Comparison of ENCODE assay signal across 2 cellular contexts in the genomic region with DNA sequence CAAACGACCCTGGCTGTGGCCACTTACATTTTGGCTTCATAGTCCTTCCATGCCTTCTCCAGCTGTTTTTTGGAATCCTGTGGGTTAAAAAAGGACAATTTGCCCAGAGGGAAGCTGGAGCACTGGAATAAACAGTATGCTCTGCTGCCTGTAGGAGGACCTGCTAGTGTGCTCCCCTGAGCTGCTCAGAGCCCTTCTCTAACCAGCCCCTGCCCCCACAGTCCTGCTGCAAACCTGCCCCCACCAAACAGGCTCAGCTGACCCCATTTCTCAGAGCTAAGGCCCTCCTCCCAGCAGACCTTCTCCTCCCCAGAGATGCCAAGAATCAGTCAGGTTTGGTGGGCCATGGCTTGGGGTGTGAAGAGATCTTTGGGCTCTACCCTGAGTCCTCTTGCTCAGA.
TF ChIP-seq lines count a peak whose summit lies in the region.

No MANE protein-coding gene starts in this region.

TF ChIP-seq in SK-N-SH treated with all-trans-retinoic acid at 6 μM for 48 hours, 23 proteins besides CTCF, POLR2A, EP300 and RAD21:
- TF ChIP-seq, protein P1, sequence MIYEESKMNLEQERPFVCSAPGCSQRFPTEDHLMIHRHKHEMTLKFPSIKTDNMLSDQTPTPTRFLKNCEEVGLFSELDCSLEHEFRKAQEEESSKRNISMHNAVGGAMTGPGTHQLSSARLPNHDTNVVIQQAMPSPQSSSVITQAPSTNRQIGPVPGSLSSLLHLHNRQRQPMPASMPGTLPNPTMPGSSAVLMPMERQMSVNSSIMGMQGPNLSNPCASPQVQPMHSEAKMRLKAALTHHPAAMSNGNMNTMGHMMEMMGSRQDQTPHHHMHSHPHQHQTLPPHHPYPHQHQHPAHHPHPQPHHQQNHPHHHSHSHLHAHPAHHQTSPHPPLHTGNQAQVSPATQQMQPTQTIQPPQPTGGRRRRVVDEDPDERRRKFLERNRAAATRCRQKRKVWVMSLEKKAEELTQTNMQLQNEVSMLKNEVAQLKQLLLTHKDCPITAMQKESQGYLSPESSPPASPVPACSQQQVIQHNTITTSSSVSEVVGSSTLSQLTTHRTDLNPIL (CRISPR knock-in tag; IDR thresholded peaks at IDR 0.05; ENCODE audit: low read depth): no peak
- no peak for TF ChIP-seq ISL1 (CRISPR knock-in tag; IDR thresholded peaks at IDR 0.05)
- TF ChIP-seq GLIS3 (CRISPR knock-in tag; IDR thresholded peaks at IDR 0.05): no peak
- TF ChIP-seq SNAI2 (CRISPR knock-in tag; IDR thresholded peaks at IDR 0.05): no peak
- TF ChIP-seq, protein P2, sequence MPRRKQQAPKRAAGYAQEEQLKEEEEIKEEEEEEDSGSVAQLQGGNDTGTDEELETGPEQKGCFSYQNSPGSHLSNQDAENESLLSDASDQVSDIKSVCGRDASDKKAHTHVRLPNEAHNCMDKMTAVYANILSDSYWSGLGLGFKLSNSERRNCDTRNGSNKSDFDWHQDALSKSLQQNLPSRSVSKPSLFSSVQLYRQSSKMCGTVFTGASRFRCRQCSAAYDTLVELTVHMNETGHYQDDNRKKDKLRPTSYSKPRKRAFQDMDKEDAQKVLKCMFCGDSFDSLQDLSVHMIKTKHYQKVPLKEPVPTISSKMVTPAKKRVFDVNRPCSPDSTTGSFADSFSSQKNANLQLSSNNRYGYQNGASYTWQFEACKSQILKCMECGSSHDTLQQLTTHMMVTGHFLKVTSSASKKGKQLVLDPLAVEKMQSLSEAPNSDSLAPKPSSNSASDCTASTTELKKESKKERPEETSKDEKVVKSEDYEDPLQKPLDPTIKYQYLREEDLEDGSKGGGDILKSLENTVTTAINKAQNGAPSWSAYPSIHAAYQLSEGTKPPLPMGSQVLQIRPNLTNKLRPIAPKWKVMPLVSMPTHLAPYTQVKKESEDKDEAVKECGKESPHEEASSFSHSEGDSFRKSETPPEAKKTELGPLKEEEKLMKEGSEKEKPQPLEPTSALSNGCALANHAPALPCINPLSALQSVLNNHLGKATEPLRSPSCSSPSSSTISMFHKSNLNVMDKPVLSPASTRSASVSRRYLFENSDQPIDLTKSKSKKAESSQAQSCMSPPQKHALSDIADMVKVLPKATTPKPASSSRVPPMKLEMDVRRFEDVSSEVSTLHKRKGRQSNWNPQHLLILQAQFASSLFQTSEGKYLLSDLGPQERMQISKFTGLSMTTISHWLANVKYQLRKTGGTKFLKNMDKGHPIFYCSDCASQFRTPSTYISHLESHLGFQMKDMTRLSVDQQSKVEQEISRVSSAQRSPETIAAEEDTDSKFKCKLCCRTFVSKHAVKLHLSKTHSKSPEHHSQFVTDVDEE (CRISPR knock-in tag; IDR thresholded peaks at IDR 0.05): no peak
- TF ChIP-seq BACH2 (CRISPR knock-in tag; IDR thresholded peaks at IDR 0.05; ENCODE audit: borderline replicate concordance): no peak
- no peak for TF ChIP-seq TOX (CRISPR knock-in tag; IDR thresholded peaks at IDR 0.05; ENCODE audit: borderline replicate concordance)
- TF ChIP-seq, protein P3, sequence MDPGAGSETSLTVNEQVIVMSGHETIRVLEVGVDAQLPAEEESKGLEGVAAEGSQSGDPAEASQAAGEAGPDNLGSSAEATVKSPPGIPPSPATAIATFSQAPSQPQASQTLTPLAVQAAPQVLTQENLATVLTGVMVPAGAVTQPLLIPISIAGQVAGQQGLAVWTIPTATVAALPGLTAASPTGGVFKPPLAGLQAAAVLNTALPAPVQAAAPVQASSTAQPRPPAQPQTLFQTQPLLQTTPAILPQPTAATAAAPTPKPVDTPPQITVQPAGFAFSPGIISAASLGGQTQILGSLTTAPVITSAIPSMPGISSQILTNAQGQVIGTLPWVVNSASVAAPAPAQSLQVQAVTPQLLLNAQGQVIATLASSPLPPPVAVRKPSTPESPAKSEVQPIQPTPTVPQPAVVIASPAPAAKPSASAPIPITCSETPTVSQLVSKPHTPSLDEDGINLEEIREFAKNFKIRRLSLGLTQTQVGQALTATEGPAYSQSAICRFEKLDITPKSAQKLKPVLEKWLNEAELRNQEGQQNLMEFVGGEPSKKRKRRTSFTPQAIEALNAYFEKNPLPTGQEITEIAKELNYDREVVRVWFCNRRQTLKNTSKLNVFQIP (CRISPR knock-in tag; IDR thresholded peaks at IDR 0.05; ENCODE audit: borderline replicate concordance, low read depth): no peak
- TF ChIP-seq, protein P4, sequence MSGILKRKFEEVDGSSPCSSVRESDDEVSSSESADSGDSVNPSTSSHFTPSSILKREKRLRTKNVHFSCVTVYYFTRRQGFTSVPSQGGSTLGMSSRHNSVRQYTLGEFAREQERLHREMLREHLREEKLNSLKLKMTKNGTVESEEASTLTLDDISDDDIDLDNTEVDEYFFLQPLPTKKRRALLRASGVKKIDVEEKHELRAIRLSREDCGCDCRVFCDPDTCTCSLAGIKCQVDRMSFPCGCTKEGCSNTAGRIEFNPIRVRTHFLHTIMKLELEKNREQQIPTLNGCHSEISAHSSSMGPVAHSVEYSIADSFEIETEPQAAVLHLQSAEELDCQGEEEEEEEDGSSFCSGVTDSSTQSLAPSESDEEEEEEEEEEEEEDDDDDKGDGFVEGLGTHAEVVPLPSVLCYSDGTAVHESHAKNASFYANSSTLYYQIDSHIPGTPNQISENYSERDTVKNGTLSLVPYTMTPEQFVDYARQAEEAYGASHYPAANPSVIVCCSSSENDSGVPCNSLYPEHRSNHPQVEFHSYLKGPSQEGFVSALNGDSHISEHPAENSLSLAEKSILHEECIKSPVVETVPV (CRISPR knock-in tag; IDR thresholded peaks at IDR 0.05): no peak
- TF ChIP-seq RARB (CRISPR knock-in tag; IDR thresholded peaks at IDR 0.05): no peak
- TF ChIP-seq, protein P5, sequence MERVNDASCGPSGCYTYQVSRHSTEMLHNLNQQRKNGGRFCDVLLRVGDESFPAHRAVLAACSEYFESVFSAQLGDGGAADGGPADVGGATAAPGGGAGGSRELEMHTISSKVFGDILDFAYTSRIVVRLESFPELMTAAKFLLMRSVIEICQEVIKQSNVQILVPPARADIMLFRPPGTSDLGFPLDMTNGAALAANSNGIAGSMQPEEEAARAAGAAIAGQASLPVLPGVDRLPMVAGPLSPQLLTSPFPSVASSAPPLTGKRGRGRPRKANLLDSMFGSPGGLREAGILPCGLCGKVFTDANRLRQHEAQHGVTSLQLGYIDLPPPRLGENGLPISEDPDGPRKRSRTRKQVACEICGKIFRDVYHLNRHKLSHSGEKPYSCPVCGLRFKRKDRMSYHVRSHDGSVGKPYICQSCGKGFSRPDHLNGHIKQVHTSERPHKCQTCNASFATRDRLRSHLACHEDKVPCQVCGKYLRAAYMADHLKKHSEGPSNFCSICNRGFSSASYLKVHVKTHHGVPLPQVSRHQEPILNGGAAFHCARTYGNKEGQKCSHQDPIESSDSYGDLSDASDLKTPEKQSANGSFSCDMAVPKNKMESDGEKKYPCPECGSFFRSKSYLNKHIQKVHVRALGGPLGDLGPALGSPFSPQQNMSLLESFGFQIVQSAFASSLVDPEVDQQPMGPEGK (CRISPR knock-in tag; IDR thresholded peaks at IDR 0.05; ENCODE audit: borderline replicate concordance): no peak
- no peak for TF ChIP-seq ZNF8 (CRISPR knock-in tag; IDR thresholded peaks at IDR 0.05)
- TF ChIP-seq OSR1 (CRISPR knock-in tag; IDR thresholded peaks at IDR 0.05): no peak
- TF ChIP-seq ZFP30 (CRISPR knock-in tag; IDR thresholded peaks at IDR 0.05): no peak
- TF ChIP-seq ZC3H10 (CRISPR knock-in tag; IDR thresholded peaks at IDR 0.05): no peak
- no peak for TF ChIP-seq CSDC2 (CRISPR knock-in tag; IDR thresholded peaks at IDR 0.05)

TF ChIP-seq in SK-N-SH, 30 proteins besides CTCF, POLR2A, EP300 and RAD21 (continued from another document):
- TF ChIP-seq, protein P6, sequence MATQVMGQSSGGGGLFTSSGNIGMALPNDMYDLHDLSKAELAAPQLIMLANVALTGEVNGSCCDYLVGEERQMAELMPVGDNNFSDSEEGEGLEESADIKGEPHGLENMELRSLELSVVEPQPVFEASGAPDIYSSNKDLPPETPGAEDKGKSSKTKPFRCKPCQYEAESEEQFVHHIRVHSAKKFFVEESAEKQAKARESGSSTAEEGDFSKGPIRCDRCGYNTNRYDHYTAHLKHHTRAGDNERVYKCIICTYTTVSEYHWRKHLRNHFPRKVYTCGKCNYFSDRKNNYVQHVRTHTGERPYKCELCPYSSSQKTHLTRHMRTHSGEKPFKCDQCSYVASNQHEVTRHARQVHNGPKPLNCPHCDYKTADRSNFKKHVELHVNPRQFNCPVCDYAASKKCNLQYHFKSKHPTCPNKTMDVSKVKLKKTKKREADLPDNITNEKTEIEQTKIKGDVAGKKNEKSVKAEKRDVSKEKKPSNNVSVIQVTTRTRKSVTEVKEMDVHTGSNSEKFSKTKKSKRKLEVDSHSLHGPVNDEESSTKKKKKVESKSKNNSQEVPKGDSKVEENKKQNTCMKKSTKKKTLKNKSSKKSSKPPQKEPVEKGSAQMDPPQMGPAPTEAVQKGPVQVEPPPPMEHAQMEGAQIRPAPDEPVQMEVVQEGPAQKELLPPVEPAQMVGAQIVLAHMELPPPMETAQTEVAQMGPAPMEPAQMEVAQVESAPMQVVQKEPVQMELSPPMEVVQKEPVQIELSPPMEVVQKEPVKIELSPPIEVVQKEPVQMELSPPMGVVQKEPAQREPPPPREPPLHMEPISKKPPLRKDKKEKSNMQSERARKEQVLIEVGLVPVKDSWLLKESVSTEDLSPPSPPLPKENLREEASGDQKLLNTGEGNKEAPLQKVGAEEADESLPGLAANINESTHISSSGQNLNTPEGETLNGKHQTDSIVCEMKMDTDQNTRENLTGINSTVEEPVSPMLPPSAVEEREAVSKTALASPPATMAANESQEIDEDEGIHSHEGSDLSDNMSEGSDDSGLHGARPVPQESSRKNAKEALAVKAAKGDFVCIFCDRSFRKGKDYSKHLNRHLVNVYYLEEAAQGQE (IDR thresholded peaks at IDR 0.05; ENCODE audit: low read depth, low read length): no peak
- TF ChIP-seq, protein P7, sequence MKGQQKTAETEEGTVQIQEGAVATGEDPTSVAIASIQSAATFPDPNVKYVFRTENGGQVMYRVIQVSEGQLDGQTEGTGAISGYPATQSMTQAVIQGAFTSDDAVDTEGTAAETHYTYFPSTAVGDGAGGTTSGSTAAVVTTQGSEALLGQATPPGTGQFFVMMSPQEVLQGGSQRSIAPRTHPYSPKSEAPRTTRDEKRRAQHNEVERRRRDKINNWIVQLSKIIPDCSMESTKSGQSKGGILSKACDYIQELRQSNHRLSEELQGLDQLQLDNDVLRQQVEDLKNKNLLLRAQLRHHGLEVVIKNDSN (IDR thresholded peaks at IDR 0.05; ENCODE audit: borderline replicate concordance, low read depth): no peak
- TF ChIP-seq RXRA (IDR thresholded peaks at IDR 0.05; ENCODE audit: borderline replicate concordance, low read depth): no peak
- TF ChIP-seq MEF2A (IDR thresholded peaks at IDR 0.05; ENCODE audit: borderline replicate concordance, low read depth): no peak
- no peak for TF ChIP-seq EZH2phosphoT487 (IDR thresholded peaks at IDR 0.05; ENCODE audit: borderline replicate concordance, low read depth)
- TF ChIP-seq TCF12 (IDR thresholded peaks at IDR 0.05): no peak
- no peak for TF ChIP-seq TEAD4 (IDR thresholded peaks at IDR 0.05; ENCODE audit: borderline replicate concordance, insufficient read depth)
- no peak for TF ChIP-seq FOXM1 (IDR thresholded peaks at IDR 0.05; ENCODE audit: low read depth)
- TF ChIP-seq GATA2 (CRISPR knock-in tag; IDR thresholded peaks at IDR 0.05): no peak
- no peak for TF ChIP-seq POLR2AphosphoS5 (IDR thresholded peaks at IDR 0.05; ENCODE audit: low read depth, low read length)
